Comparison of ENCODE assay signal across 15 cellular contexts in the genomic region with DNA sequence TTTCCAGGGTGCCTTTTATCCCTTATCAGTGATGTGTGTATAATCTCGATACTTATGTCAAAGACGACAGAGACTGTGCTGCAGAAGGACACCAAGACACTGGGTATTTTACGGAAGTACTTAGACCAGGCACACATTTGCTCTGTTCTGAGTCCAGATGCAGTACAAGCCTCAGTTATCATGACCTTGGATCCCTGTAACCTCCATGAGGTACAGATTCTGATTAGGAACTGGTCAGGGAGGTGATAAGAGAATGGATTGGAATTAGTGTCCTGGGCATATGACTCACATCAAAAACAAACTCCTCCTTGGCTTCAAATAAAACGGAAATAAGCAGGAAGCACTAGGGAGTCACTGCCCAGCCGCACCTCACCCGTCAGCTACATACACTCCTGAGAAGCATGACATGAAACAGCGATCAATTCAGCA.
A peak's percentile ranks its signal among the peaks of the same experiment; 100 is the strongest.
DNase-seq lines count a peak whose midpoint lies in the region; ATAC-seq and TF ChIP-seq lines count a peak whose summit lies in the region.
"Had no signal": no experiment of that assay in that cellular context is flagged by ENCODE, and none has a peak within 500 bp of the region (broad histone marks: within the 10 kb centered on the region; RNA-seq: fewer than 3 reads in every experiment).

No MANE protein-coding gene starts in this region.

- TF ChIP-seq CTCF in CD4-positive, alpha-beta T cell (IDR thresholded peaks at IDR 0.05) = no peak

- H3K9me3 Mint-ChIP-seq in CD4-positive, alpha-beta T cell = no peaks in the 10 kb centered on the region
- H3K9me3 Mint-ChIP-seq in central memory CD8-positive, alpha-beta T cell = no peaks in the 10 kb centered on the region

- H3K4me1 Mint-ChIP-seq in CD4-positive, alpha-beta T cell (ENCODE audit: low read depth) = peaks cover 30% of the 10 kb centered on the region
- H3K4me1 Mint-ChIP-seq in central memory CD8-positive, alpha-beta T cell = peaks cover 28% of the 10 kb centered on the region

- H3K36me3 Mint-ChIP-seq in CD4-positive, alpha-beta T cell (ENCODE audit: low read depth) = peaks cover 21% of the 10 kb centered on the region
- H3K36me3 Mint-ChIP-seq in central memory CD8-positive, alpha-beta T cell (ENCODE audit: insufficient read depth) = peaks cover 13% of the 10 kb centered on the region

- CTCF ChIA-PET in CD4-positive, alpha-beta T cell (lab: Charles Lee) = no interaction called here

- H3K4me3 Mint-ChIP-seq in CD4-positive, alpha-beta T cell = no peak overlapping the region
- no peak overlapping the region for H3K4me3 Mint-ChIP-seq in central memory CD8-positive, alpha-beta T cell

- no peak for ATAC-seq in CD4-positive, alpha-beta T cell (ENCODE audit: poor library complexity)
- ATAC-seq in central memory CD8-positive, alpha-beta T cell (replicated peaks; ENCODE audit: extremely low read depth, poor library complexity, severe bottlenecking) = no peak
- ATAC-seq in GM18868 (IDR thresholded peaks at IDR 0.05; ENCODE audit: unreplicated experiment) = no peak
- ATAC-seq in HG02870 (IDR thresholded peaks at IDR 0.05; ENCODE audit: unreplicated experiment) = no peak
- ATAC-seq: upper lobe of right lung had no signal

- peak overlapping the region; percentile 6 for H3K27ac Mint-ChIP-seq in CD4-positive, alpha-beta T cell
- peak overlapping the region; percentile 22 for H3K27ac Mint-ChIP-seq in central memory CD8-positive, alpha-beta T cell (ENCODE audit: low read depth)

- intact Hi-C loops in CD4-positive, alpha-beta T cell (cut with DNase I, micrococcal nuclease) = loop anchor here in 1 of 2 experiments (10.0 kb wide), 1 partner anchor 420 kb away; no protein-coding TSS in a partner anchor

- no peaks in the 10 kb centered on the region for H3K27me3 Mint-ChIP-seq in CD4-positive, alpha-beta T cell
- no peaks in the 10 kb centered on the region for H3K27me3 Mint-ChIP-seq in central memory CD8-positive, alpha-beta T cell

- no peaks in the 10 kb centered on the region for H3K27me3 ChIP-seq in CD4-positive, alpha-beta T cell (ENCODE audit: control insufficient read depth, insufficient read depth, low read length)
- H3K27me3 ChIP-seq: upper lobe of right lung had no signal

- no peaks in the 10 kb centered on the region for H3K9me3 ChIP-seq in CD4-positive, alpha-beta T cell (ENCODE audit: control insufficient read depth, low read length)
- H3K9me3 ChIP-seq: upper lobe of right lung had no signal

- no peak for DNase-seq in CD4-positive, alpha-beta T cell
- DNase-seq in NCI-H460 (ENCODE audit: extremely low read depth, low read depth) (peak; percentile 36), left kidney (ENCODE audit: low read depth, low spot score) (peak; percentile 12), NOMO-1 (lab: John Stamatoyannopoulos, UW; ENCODE audit: unreplicated experiment in 2 of 2) (no peak), NCI-H2227 (lab: John Stamatoyannopoulos, UW; ENCODE audit: unreplicated experiment) (no peak)
- no peak for DNase-seq in central memory CD8-positive, alpha-beta T cell (ENCODE audit: low spot score in 2 of 2)
- DNase-seq: activated gamma-delta T cell treated with Interleukin-2 at 50 U/mL for 16 hours; central memory CD4-positive, alpha-beta T cell; DMS79; erythroblast; NCI-H1436 treated with DMSO at 0.1 percent for 48 hours; NCI-H526 treated with DMSO at 0.1 percent for 48 hours; upper lobe of right lung had no signal

- POLR2A ChIA-PET in CD4-positive, alpha-beta T cell (lab: Charles Lee) = no interaction called here

- no peak overlapping the region for H3K27ac ChIP-seq in CD4-positive, alpha-beta T cell (ENCODE audit: low read depth, low read length)
- H3K27ac ChIP-seq: upper lobe of right lung had no signal

Comparison
In these comparisons a context has a peak if more than half of its experiments do, and no peak if none do; other contexts are left out.
1. DNase-seq: peak in NCI-H460 (single experiment) and left kidney (single experiment); none in CD4-positive, alpha-beta T cell (0 of 10), central memory CD8-positive, alpha-beta T cell (0 of 2), NOMO-1 (0 of 2) and NCI-H2227 (single experiment).